30 cellular contexts compared by ENCODE assay signal in the genomic region with DNA sequence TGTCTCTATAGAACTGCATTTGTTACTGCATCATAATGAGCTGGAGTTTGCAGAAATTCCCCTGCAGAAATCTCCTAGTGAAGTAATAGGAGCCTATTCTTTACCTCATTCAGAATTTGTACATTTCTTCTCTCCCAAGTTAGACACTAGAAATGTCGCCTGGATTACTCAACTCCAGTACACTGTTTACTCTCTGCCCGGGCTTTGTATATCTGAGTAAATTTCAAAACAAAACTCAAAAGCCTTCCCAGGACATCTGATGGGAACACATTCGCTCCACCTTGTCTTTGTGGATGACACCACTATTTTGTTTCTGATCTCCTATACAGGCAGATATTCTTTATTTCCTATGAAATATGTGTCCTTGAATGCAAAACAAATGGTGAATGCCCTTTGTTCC.
"Had no signal": no experiment of that assay in that cellular context is flagged by ENCODE, and none has a peak within 500 bp of the region (broad histone marks: within the 10 kb centered on the region; RNA-seq: fewer than 3 reads in every experiment).

No MANE protein-coding gene starts in this region.

- H3K27ac Mint-ChIP-seq: natural killer cell; nephron; neural progenitor cell; progenitor cell of endocrine pancreas; stimulated activated memory B cell treated with anti-CD40 and anti-IgM and Interleukin-4, amounts not matched to agents 10 μg/mL and 1 μg/mL and 100 μg/mL, for 72 hours; stimulated activated naive CD8-positive, alpha-beta T cell treated with anti-CD3 and anti-CD28 coated beads, Interleukin-15, amount 100 ng/mL, for 72 hours had no signal

- H3K9me3 Mint-ChIP-seq: natural killer cell; nephron; neural progenitor cell; stimulated activated naive CD8-positive, alpha-beta T cell treated with anti-CD3 and anti-CD28 coated beads, Interleukin-15, amount 100 ng/mL, for 72 hours had no signal

- H3K36me3 Mint-ChIP-seq: natural killer cell; neural progenitor cell; stimulated activated memory B cell treated with anti-CD40 and anti-IgM and Interleukin-4, amounts not matched to agents 10 μg/mL and 1 μg/mL and 100 μg/mL, for 72 hours had no signal

- H3K4me3 Mint-ChIP-seq: natural killer cell; nephron; neural progenitor cell; stimulated activated memory B cell treated with anti-CD40 and anti-IgM and Interleukin-4, amounts not matched to agents 10 μg/mL and 1 μg/mL and 100 μg/mL, for 72 hours; stimulated activated naive CD8-positive, alpha-beta T cell treated with anti-CD3 and anti-CD28 coated beads, Interleukin-15, amount 100 ng/mL, for 72 hours had no signal

- H3K4me2 ChIP-seq: neural progenitor cell, smooth muscle cell had no signal

- H3K27ac ChIP-seq: neural progenitor cell, ovary, parathyroid adenoma, psoas muscle, skin epidermis, spleen, thoracic aorta, thyroid gland, tibial nerve, upper lobe of left lung, vagina had no signal

- H2AFZ ChIP-seq: neural progenitor cell, parathyroid adenoma had no signal

- H3K27me3 Mint-ChIP-seq: stimulated activated naive CD8-positive, alpha-beta T cell treated with anti-CD3 and anti-CD28 coated beads, Interleukin-15, amount 100 ng/mL, for 72 hours had no signal

- ATAC-seq: natural killer cell; psoas muscle; right cardiac atrium; sciatic nerve; stimulated activated memory B cell treated with anti-CD40 and anti-IgM and Interleukin-4, amounts not matched to agents 10 μg/mL and 1 μg/mL and 100 μg/mL, for 72 hours; stimulated activated naive CD8-positive, alpha-beta T cell treated with anti-CD3 and anti-CD28 coated beads, Interleukin-15, amount 100 ng/mL, for 72 hours; stimulated activated naive CD8-positive, alpha-beta T cell treated with anti-CD3 and anti-CD28 coated beads, Interleukin-15, Interleukin-2, amounts not matched to agents 100 U/mL and 50 U/mL, for 24 hours had no signal

- H3K4me1 Mint-ChIP-seq: natural killer cell; nephron; stimulated activated naive CD8-positive, alpha-beta T cell treated with anti-CD3 and anti-CD28 coated beads, Interleukin-15, amount 100 ng/mL, for 72 hours had no signal

- H3K9ac ChIP-seq: neural progenitor cell, parathyroid adenoma had no signal

- H3K4me3 ChIP-seq: neural progenitor cell, ovary, psoas muscle, skin epidermis, smooth muscle cell, spleen, thoracic aorta, thyroid gland, tibial nerve, upper lobe of left lung, vagina had no signal

- H3K27me3 ChIP-seq: neural progenitor cell, ovary, thyroid gland, tibial nerve, upper lobe of left lung, vagina had no signal

- H3K9me3 ChIP-seq: ovary, psoas muscle, spleen, thoracic aorta, thyroid gland, tibial nerve, upper lobe of left lung, vagina had no signal

- DNase-seq: natural killer cell; occipital lobe; ovary; posterior cingulate gyrus; psoas muscle; right cardiac atrium; spleen; stimulated activated CD4-positive, alpha-beta T cell treated with anti-CD3 and anti-CD28 coated beads, Interleukin-12 subunit alpha, Interleukin-12 subunit beta, amount 100 ng/mL, for 4 hours; stimulated activated CD4-positive, alpha-beta T cell treated with anti-CD3 and anti-CD28 coated beads, Interleukin-1b, Interleukin-23, amount 100 ng/mL, for 48 hours; stimulated activated CD4-positive, alpha-beta T cell treated with anti-CD3 and anti-CD28 coated beads, Interleukin-4, amount 100 ng/mL, for 1 hour; stimulated activated CD4-positive, alpha-beta T cell treated with anti-CD3 and anti-CD28 coated beads, Interleukin-4, amount 100 ng/mL, for 4 hours; stimulated activated CD8-positive, alpha-beta memory T cell treated with anti-CD3 and anti-CD28 coated beads, Interleukin-4, amount 100 ng/mL, for 48 hours; stimulated activated naive CD4-positive, alpha-beta T cell; stimulated activated naive CD8-positive, alpha-beta T cell treated with anti-CD3 and anti-CD28 coated beads, Interleukin-15, amount 100 ng/mL, for 72 hours; stimulated activated naive CD8-positive, alpha-beta T cell treated with anti-CD3 and anti-CD28 coated beads, Interleukin-15, Interleukin-2, amounts not matched to agents 100 U/mL and 50 U/mL, for 24 hours; substantia nigra; thyroid gland; trophoblast cell; upper lobe of left lung had no signal

- H3K4me1 ChIP-seq: parathyroid adenoma, psoas muscle, spleen, thyroid gland, tibial nerve, upper lobe of left lung, vagina had no signal

- H3K36me3 ChIP-seq: neural progenitor cell, ovary, spleen, thoracic aorta, thyroid gland, tibial nerve, upper lobe of left lung, vagina had no signal
